In the genomic region with DNA sequence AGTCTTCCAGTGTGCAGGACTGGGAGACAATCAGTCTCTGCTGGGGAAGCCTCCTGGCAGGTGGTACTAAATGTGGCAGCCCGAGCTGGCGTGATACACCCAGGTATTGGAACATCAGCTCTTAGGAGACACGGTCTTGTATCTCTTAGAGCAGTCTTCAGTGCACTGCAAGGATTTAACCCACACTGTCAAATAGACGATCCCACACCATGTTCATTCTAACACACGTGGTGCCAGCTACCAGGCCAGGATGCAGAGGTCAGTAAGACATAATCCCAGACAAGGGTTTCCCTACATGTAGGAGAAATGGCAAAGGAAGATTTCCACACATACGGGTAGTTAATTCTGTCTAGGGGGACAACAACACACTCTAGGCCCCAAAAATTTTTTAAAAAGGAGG, we compare ENCODE assay signal across 19 cellular contexts. TPM values are rescaled to one million over a fixed set of nuclear protein-coding genes. Genes with fewer than 3 reads are reported as not detected.
DNase-seq lines count a peak whose midpoint lies in the region; ATAC-seq and TF ChIP-seq lines count a peak whose summit lies in the region.
"Had no signal": no experiment of that assay in that cellular context is flagged by ENCODE, and none has a peak within 500 bp of the region (broad histone marks: within the 10 kb centered on the region; RNA-seq: fewer than 3 reads in every experiment).

No MANE protein-coding gene starts in this region.

- H3K36me3 ChIP-seq in naive thymus-derived CD4-positive, alpha-beta T cell (ENCODE audit: control insufficient read depth in 2 of 3, insufficient read depth in 3 of 3, low read length in 3 of 3), result peaks cover 4 to 84% (median 7%) of the 10 kb centered on the region in 3 experiments
- H3K36me3 ChIP-seq in WERI-Rb-1, result no peaks in the 10 kb centered on the region; the same call in 1 of the 2 replicates

- H3K4me3 Mint-ChIP-seq in activated CD4-positive, alpha-beta T cell treated with anti-CD3 and anti-CD28 coated beads, Interleukin-2, amount 10 ng/mL, durations not matched to agents 24 days and 14 days, result no peak overlapping the region
- no peak overlapping the region for H3K4me3 Mint-ChIP-seq in natural killer cell
- no peak overlapping the region for H3K4me3 Mint-ChIP-seq in natural killer cell treated with Interleukin-12 subunit alpha and Interleukin-12 subunit beta and Interleukin-15 and Interleukin-18, amount 100 ng/mL, for 72 hours
- H3K4me3 Mint-ChIP-seq in naive thymus-derived CD4-positive, alpha-beta T cell, result no peak overlapping the region
- no peak overlapping the region for H3K4me3 Mint-ChIP-seq in MCF 10A (ENCODE audit: unreplicated experiment)

- H3K4me3 ChIP-seq in naive thymus-derived CD4-positive, alpha-beta T cell (ENCODE audit: low read length), result no peak overlapping the region
- no peak overlapping the region for H3K4me3 ChIP-seq in WERI-Rb-1 (ENCODE audit: low read depth, low read length)
- H3K4me3 ChIP-seq: BLaER1 treated with 17β-estradiol and CSF1 and Interleukin-3, amounts not matched to agents 10 nM and 100 nM had no signal

- CTCF ChIA-PET in naive thymus-derived CD4-positive, alpha-beta T cell (lab: Charles Lee), result no interaction called here
- CTCF ChIA-PET in MCF 10A (lab: Yijun Ruan, JAX), result interaction anchor here (1.1 to 1.3 kb wide), 2 partner anchors 8 to 14 kb away, joined by 3 to 4 read pairs; no protein-coding TSS in a partner anchor

- H3K27me3 Mint-ChIP-seq in activated CD4-positive, alpha-beta T cell treated with anti-CD3 and anti-CD28 coated beads, Interleukin-2, amount 10 ng/mL, durations not matched to agents 24 days and 14 days, result no peaks in the 10 kb centered on the region
- H3K27me3 Mint-ChIP-seq in natural killer cell (ENCODE audit: low read depth in 2 of 2) (no peaks in the 10 kb centered on the region), MCF 10A (ENCODE audit: insufficient read depth, unreplicated experiment) (no peaks in the 10 kb centered on the region)
- H3K27me3 Mint-ChIP-seq in natural killer cell treated with Interleukin-12 subunit alpha and Interleukin-12 subunit beta and Interleukin-15 and Interleukin-18, amount 100 ng/mL, for 72 hours, result no peaks in the 10 kb centered on the region
- H3K27me3 Mint-ChIP-seq in naive thymus-derived CD4-positive, alpha-beta T cell, result no peaks in the 10 kb centered on the region

- H3K9me3 ChIP-seq in naive thymus-derived CD4-positive, alpha-beta T cell (ENCODE audit: control insufficient read depth in 2 of 3, low read length in 3 of 3), result no peaks in the 10 kb centered on the region
- H3K9me3 ChIP-seq in WERI-Rb-1 (ENCODE audit: severe bottlenecking), result no peaks in the 10 kb centered on the region
- H3K9me3 ChIP-seq: BLaER1 treated with 17β-estradiol and CSF1 and Interleukin-3, amounts not matched to agents 10 nM and 100 nM had no signal

- no peak overlapping the region for H3K27ac ChIP-seq in naive thymus-derived CD4-positive, alpha-beta T cell (ENCODE audit: low read depth, low read length)
- no peak overlapping the region for H3K27ac ChIP-seq in WERI-Rb-1
- H3K27ac ChIP-seq: BLaER1 treated with 17β-estradiol and CSF1 and Interleukin-3, amounts not matched to agents 10 nM and 100 nM had no signal

- H3K4me1 Mint-ChIP-seq in activated CD4-positive, alpha-beta T cell treated with anti-CD3 and anti-CD28 coated beads, Interleukin-2, amount 10 ng/mL, durations not matched to agents 24 days and 14 days, result peaks cover 30% of the 10 kb centered on the region
- H3K4me1 Mint-ChIP-seq in natural killer cell, result peaks cover 26 to 50% of the 10 kb centered on the region in 2 donors
- peaks cover 24 to 36% of the 10 kb centered on the region in 2 donors for H3K4me1 Mint-ChIP-seq in natural killer cell treated with Interleukin-12 subunit alpha and Interleukin-12 subunit beta and Interleukin-15 and Interleukin-18, amount 100 ng/mL, for 72 hours (ENCODE audit: low read depth in 2 of 2)
- H3K4me1 Mint-ChIP-seq in naive thymus-derived CD4-positive, alpha-beta T cell, result peaks cover 24 to 37% (median 33%) of the 10 kb centered on the region in 7 donors
- peaks cover 21% of the 10 kb centered on the region for H3K4me1 Mint-ChIP-seq in MCF 10A (ENCODE audit: insufficient read depth, unreplicated experiment)

- H3K4me1 ChIP-seq in naive thymus-derived CD4-positive, alpha-beta T cell (ENCODE audit: control insufficient read depth in 2 of 2, insufficient read depth in 2 of 2, low read length in 2 of 2), result peaks cover 3 to 11% of the 10 kb centered on the region in 2 donors

- BruUV-seq in MCF 10A (replicated peaks; lab: Mats Ljungman, UMichigan), result no TSS peak

- no peaks in the 10 kb centered on the region for H3K9me3 Mint-ChIP-seq in activated CD4-positive, alpha-beta T cell treated with anti-CD3 and anti-CD28 coated beads, Interleukin-2, amount 10 ng/mL, durations not matched to agents 24 days and 14 days
- H3K9me3 Mint-ChIP-seq in natural killer cell (no peaks in the 10 kb centered on the region), MCF 10A (ENCODE audit: unreplicated experiment) (no peaks in the 10 kb centered on the region)
- H3K9me3 Mint-ChIP-seq in natural killer cell treated with Interleukin-12 subunit alpha and Interleukin-12 subunit beta and Interleukin-15 and Interleukin-18, amount 100 ng/mL, for 72 hours, result no peaks in the 10 kb centered on the region
- H3K9me3 Mint-ChIP-seq in naive thymus-derived CD4-positive, alpha-beta T cell, result no peaks in the 10 kb centered on the region

- POLR2A ChIA-PET in naive thymus-derived CD4-positive, alpha-beta T cell (lab: Charles Lee), result interaction anchor here (0.5 kb wide), 1 partner anchor 303 kb away, joined by 4 read pairs; no protein-coding TSS in a partner anchor
- POLR2A ChIA-PET in MCF 10A (lab: Yijun Ruan, JAX), result no interaction called here

- peaks cover 54% of the 10 kb centered on the region for H3K36me3 Mint-ChIP-seq in activated CD4-positive, alpha-beta T cell treated with anti-CD3 and anti-CD28 coated beads, Interleukin-2, amount 10 ng/mL, durations not matched to agents 24 days and 14 days (ENCODE audit: low read depth)
- H3K36me3 Mint-ChIP-seq in natural killer cell (no peaks in the 10 kb centered on the region), MCF 10A (ENCODE audit: insufficient read depth, unreplicated experiment) (peaks cover 78% of the 10 kb centered on the region)
- H3K36me3 Mint-ChIP-seq in natural killer cell treated with Interleukin-12 subunit alpha and Interleukin-12 subunit beta and Interleukin-15 and Interleukin-18, amount 100 ng/mL, for 72 hours, result no peaks in the 10 kb centered on the region
- peaks cover 0 to 21% (median 3%) of the 10 kb centered on the region in 5 donors for H3K36me3 Mint-ChIP-seq in naive thymus-derived CD4-positive, alpha-beta T cell

- H3K27me3 ChIP-seq in naive thymus-derived CD4-positive, alpha-beta T cell (ENCODE audit: control insufficient read depth in 2 of 2, insufficient read depth in 2 of 2, low read length in 2 of 2), result no peaks in the 10 kb centered on the region
- H3K27me3 ChIP-seq in WERI-Rb-1 (ENCODE audit: insufficient read depth, low read depth, severe bottlenecking), result no peaks in the 10 kb centered on the region
- H3K27me3 ChIP-seq: BLaER1 treated with 17β-estradiol and CSF1 and Interleukin-3, amounts not matched to agents 10 nM and 100 nM had no signal

- intact Hi-C loops in activated CD4-positive, alpha-beta T cell treated with anti-CD3 and anti-CD28 coated beads, Interleukin-2, amount 10 ng/mL, durations not matched to agents 24 days and 14 days (cut with micrococcal nuclease), result no loop called here
- intact Hi-C loops in natural killer cell (cut with micrococcal nuclease), result no loop called here
- intact Hi-C loops in naive thymus-derived CD4-positive, alpha-beta T cell (cut with micrococcal nuclease), result no loop called here
- intact Hi-C loops in MCF 10A (cut with micrococcal nuclease), result loop anchor here (10.0 kb wide), 1 partner anchor 403 kb away; no protein-coding TSS in a partner anchor

- DNase-seq in activated CD4-positive, alpha-beta T cell treated with anti-CD3 and anti-CD28 coated beads, Interleukin-2, amount 10 ng/mL, durations not matched to agents 24 days and 14 days, result no peak
- DNase-seq in activated CD4-positive, alpha-beta T cell treated with anti-CD3 and anti-CD28 coated beads for 4 hours, result no peak
- DNase-seq in natural killer cell (peak; percentile 4), WERI-Rb-1 (no peak), MCF 10A (ENCODE audit: unreplicated experiment) (no peak)
- DNase-seq in natural killer cell treated with Interleukin-12 subunit alpha and Interleukin-12 subunit beta and Interleukin-15 and Interleukin-18, amount 100 ng/mL, for 72 hours (ENCODE audit: low spot score), result no peak
- DNase-seq in naive thymus-derived CD4-positive, alpha-beta T cell, result no peak
- DNase-seq: COR-L47, MM.1S, NCI-H1417, NCI-H1930, NCI-H2171 treated with DMSO at 0.1 percent for 48 hours, NCI-H774 had no signal

- no peak for ATAC-seq in natural killer cell
- ATAC-seq in natural killer cell treated with Interleukin-12 subunit alpha and Interleukin-12 subunit beta and Interleukin-15 and Interleukin-18, amount 100 ng/mL, for 72 hours, result no peak
- no peak for ATAC-seq in naive thymus-derived CD4-positive, alpha-beta T cell
- ATAC-seq in GM18498 (IDR thresholded peaks at IDR 0.05; ENCODE audit: unreplicated experiment), result no peak
- ATAC-seq: HCT116, Panc1 had no signal

- TF ChIP-seq CTCF in natural killer cell (IDR thresholded peaks at IDR 0.05) (no peak), WERI-Rb-1 (IDR thresholded peaks at IDR 0.05; ENCODE audit: low read depth, low read length) (no peak), MCF 10A (IDR thresholded peaks at IDR 0.05; ENCODE audit: unreplicated experiment) (no peak)

- H3K27ac Mint-ChIP-seq in activated CD4-positive, alpha-beta T cell treated with anti-CD3 and anti-CD28 coated beads, Interleukin-2, amount 10 ng/mL, durations not matched to agents 24 days and 14 days, result peak overlapping the region; percentile 1
- H3K27ac Mint-ChIP-seq in natural killer cell (peak overlapping the region; percentile 10 to 27), MCF 10A (ENCODE audit: low read depth, unreplicated experiment) (no peak overlapping the region)
- no peak overlapping the region for H3K27ac Mint-ChIP-seq in natural killer cell treated with Interleukin-12 subunit alpha and Interleukin-12 subunit beta and Interleukin-15 and Interleukin-18, amount 100 ng/mL, for 72 hours
- H3K27ac Mint-ChIP-seq in naive thymus-derived CD4-positive, alpha-beta T cell, result peak overlapping the region in 7 of 9 donors; percentile 38 to 79 (median 70)

RNA-seq across cellular contexts. Expression of a gene that starts 8.7 kb away (rescaled TPM):
- 55.7 and 59.3 TPM in 2 replicates for total RNA-seq in activated CD4-positive, alpha-beta T cell treated with anti-CD3 and anti-CD28 coated beads, Interleukin-2, amount 10 ng/mL, durations not matched to agents 24 days and 14 days
- total RNA-seq in natural killer cell (10 to 100 TPM; 65.1 to 91.4 (median 83.2) TPM), MCF 10A (2022) (56.5 and 60.3 TPM in 2 replicates)
- 10 to 100 TPM; 69.2 to 84.7 TPM for total RNA-seq in natural killer cell treated with Interleukin-12 subunit alpha and Interleukin-12 subunit beta and Interleukin-15 and Interleukin-18, amount 100 ng/mL, for 72 hours
- 10 to 100 TPM; 36.0 to 64.9 (median 48.2) TPM for total RNA-seq in naive thymus-derived CD4-positive, alpha-beta T cell
- polyA plus RNA-seq in naive thymus-derived CD4-positive, alpha-beta T cell, result 10 to 100 TPM; 11.8 to 22.4 TPM

RNA-seq across cellular contexts. Expression of a gene that starts 18.7 kb away (rescaled TPM):
- 1.7 and 2.8 TPM in 2 replicates for total RNA-seq in activated CD4-positive, alpha-beta T cell treated with anti-CD3 and anti-CD28 coated beads, Interleukin-2, amount 10 ng/mL, durations not matched to agents 24 days and 14 days
- 10 to 100 TPM in 1 of 3 donors, 1 to 10 TPM in 2; 8.0 to 13.4 (median 8.4) TPM for total RNA-seq in natural killer cell
- 1 to 10 TPM; 2.0 to 2.2 TPM for total RNA-seq in natural killer cell treated with Interleukin-12 subunit alpha and Interleukin-12 subunit beta and Interleukin-15 and Interleukin-18, amount 100 ng/mL, for 72 hours
- 1 to 10 TPM in 3 of 5 experiments, under 1 TPM in 2; 0.92 to 2.5 (median 1.8) TPM for total RNA-seq in naive thymus-derived CD4-positive, alpha-beta T cell
- under 1 TPM; 0.18 to 0.44 TPM for polyA plus RNA-seq in naive thymus-derived CD4-positive, alpha-beta T cell
- not detected in 2 replicates for total RNA-seq in MCF 10A (2022)
- total RNA-seq: A172, NCI-H460 had no signal

Comparison
In these comparisons a context has a peak if more than half of its experiments do, and no peak if none do; other contexts are left out.
1. H3K27ac Mint-ChIP-seq: peak in activated CD4-positive, alpha-beta T cell treated with anti-CD3 and anti-CD28 coated beads, Interleukin-2, amount 10 ng/mL, durations not matched to agents 24 days and 14 days (single experiment), natural killer cell (2 of 2) and naive thymus-derived CD4-positive, alpha-beta T cell (7 of 9); none in natural killer cell treated with Interleukin-12 subunit alpha and Interleukin-12 subunit beta and Interleukin-15 and Interleukin-18, amount 100 ng/mL, for 72 hours (0 of 2) and MCF 10A (single experiment).